In genomic region chr12:11959117-11959823, GRCh38 we compare ENCODE assay signal across 12 cellular contexts.
DNase-seq lines count a peak whose midpoint lies in the region; ATAC-seq, FAIRE-seq and TF ChIP-seq lines count a peak whose summit lies in the region.
"Had no signal": no experiment of that assay in that cellular context is flagged by ENCODE, and none has a peak within 500 bp of the region (broad histone marks: within the 10 kb centered on the region; RNA-seq: fewer than 3 reads in every experiment).

No MANE protein-coding gene starts in this region.

- H3K4me1 Mint-ChIP-seq in progenitor cell of endocrine pancreas (ENCODE audit: low read depth) = peaks cover 5% of the 10 kb centered on the region

- H3K27me3 ChIP-seq in Loucy (ENCODE audit: insufficient read depth, low read length, poor library complexity, severe bottlenecking) = no peaks in the 10 kb centered on the region
- H3K27me3 ChIP-seq in bronchial epithelial cell (ENCODE audit: control insufficient read depth, insufficient read depth, low read length) = peaks cover 1% of the 10 kb centered on the region
- H3K27me3 ChIP-seq: gastrocnemius medialis had no signal

- DNase-seq in Daoy (ENCODE audit: low read depth) (peak; percentile 33), bronchial epithelial cell (ENCODE audit: low read depth) (peak; percentile 63), hypothalamus (lab: John Stamatoyannopoulos, UW) (no peak), progenitor cell of endocrine pancreas (ENCODE audit: low spot score, unreplicated experiment) (no peak)
- DNase-seq: DMS 273 treated with DMSO at 0.1 percent for 48 hours, gastrocnemius medialis, midbrain, NCI-H2107 had no signal

- WGBS in mesodermal cell (ENCODE audit: insufficient coverage in 2 of 2), 2 experiments = 97 to 100% methylated on average over 3 to 5 of the region's 9 CpGs

- no peaks in the 10 kb centered on the region for H3K36me3 Mint-ChIP-seq in progenitor cell of endocrine pancreas (ENCODE audit: insufficient read depth)

- no peak overlapping the region for H3K27ac Mint-ChIP-seq in progenitor cell of endocrine pancreas

- TF ChIP-seq CTCF in Loucy (conservative IDR thresholded peaks at IDR 0.05; ENCODE audit: low read length) (no peak), bronchial epithelial cell (IDR thresholded peaks at IDR 0.05; ENCODE audit: insufficient read depth, low read length, severe bottlenecking) (no peak), progenitor cell of endocrine pancreas (IDR thresholded peaks at IDR 0.05; ENCODE audit: unreplicated experiment) (no peak)

- H3F3A ChIP-seq in Loucy (ENCODE audit: low read depth) = no peaks in the 10 kb centered on the region

- peak; percentile 13 for FAIRE-seq in bronchial epithelial cell (lab: Jason Lieb, UNC)

- H3K4me1 ChIP-seq in Loucy (ENCODE audit: insufficient read depth, low read length, poor library complexity, severe bottlenecking) (peaks cover 29% of the 10 kb centered on the region), mesodermal cell (ENCODE audit: control insufficient read depth, insufficient read depth, low read length, poor library complexity, severe bottlenecking) (peaks cover 15% of the 10 kb centered on the region)
- H3K4me1 ChIP-seq: gastrocnemius medialis had no signal

- H3K9me2 ChIP-seq in Loucy (replicated peaks; ENCODE audit: low read depth, low read length) = no peaks in the 10 kb centered on the region

- peaks cover 31% of the 10 kb centered on the region for H3K27me3 Mint-ChIP-seq in progenitor cell of endocrine pancreas

- no peaks in the 10 kb centered on the region for H3K9me3 ChIP-seq in Loucy (ENCODE audit: insufficient read depth, low read depth, low read length)
- H3K9me3 ChIP-seq in mesodermal cell (ENCODE audit: control insufficient read depth, low read length) = no peaks in the 10 kb centered on the region
- H3K9me3 ChIP-seq: gastrocnemius medialis had no signal

- H3K4me3 Mint-ChIP-seq in progenitor cell of endocrine pancreas (ENCODE audit: low read depth) = no peak overlapping the region

- H3K4me3 ChIP-seq in Loucy (ENCODE audit: low read length, poor library complexity, severe bottlenecking) (no peak overlapping the region), bronchial epithelial cell (ENCODE audit: low read depth, low read length) (no peak overlapping the region), mesodermal cell (ENCODE audit: extremely low read depth, insufficient read depth, low read length, poor library complexity, severe bottlenecking) (no peak overlapping the region)
- H3K4me3 ChIP-seq: gastrocnemius medialis had no signal

- peak overlapping the region; percentile 24; the same call in 1 of the 2 replicates for H2AFZ ChIP-seq in Loucy (ENCODE audit: low read length)

- H3K79me2 ChIP-seq in Loucy (ENCODE audit: insufficient read depth, low read length) = no peaks in the 10 kb centered on the region

- H3K9ac ChIP-seq in Loucy (ENCODE audit: low read depth, low read length, poor library complexity, severe bottlenecking) = peak overlapping the region; percentile 16

- peak overlapping the region; percentile 44 for H3K4me2 ChIP-seq in Loucy (ENCODE audit: low read depth, low read length, poor library complexity, severe bottlenecking)

- H4K20me1 ChIP-seq in Loucy (ENCODE audit: insufficient read depth, low read length, poor library complexity, severe bottlenecking) = no peaks in the 10 kb centered on the region

- H3K9me3 Mint-ChIP-seq in progenitor cell of endocrine pancreas (ENCODE audit: low read depth) = no peaks in the 10 kb centered on the region

- peak overlapping the region; percentile 68 for H3K27ac ChIP-seq in mesodermal cell (ENCODE audit: low read depth, low read length, severe bottlenecking)
- H3K27ac ChIP-seq: gastrocnemius medialis had no signal

- no peak for ATAC-seq in HG02938 (IDR thresholded peaks at IDR 0.05; ENCODE audit: unreplicated experiment)
- ATAC-seq in GM19397 (IDR thresholded peaks at IDR 0.05; ENCODE audit: unreplicated experiment) = no peak
- ATAC-seq: gastrocnemius medialis had no signal

- H3K36me3 ChIP-seq in Loucy (ENCODE audit: insufficient read depth, low read length) (no peaks in the 10 kb centered on the region), bronchial epithelial cell (ENCODE audit: control insufficient read depth, insufficient read depth, low read length) (no peaks in the 10 kb centered on the region), mesodermal cell (ENCODE audit: control insufficient read depth, insufficient read depth, low read length) (no peaks in the 10 kb centered on the region)
- H3K36me3 ChIP-seq: gastrocnemius medialis had no signal

Comparison
In these comparisons a context has a peak if more than half of its experiments do, and no peak if none do; other contexts are left out.
1. DNase-seq: peak in Daoy (single experiment) and bronchial epithelial cell (single experiment); none in hypothalamus (0 of 51) and progenitor cell of endocrine pancreas (single experiment).